8 cellular contexts compared by ENCODE assay signal in the genomic region with DNA sequence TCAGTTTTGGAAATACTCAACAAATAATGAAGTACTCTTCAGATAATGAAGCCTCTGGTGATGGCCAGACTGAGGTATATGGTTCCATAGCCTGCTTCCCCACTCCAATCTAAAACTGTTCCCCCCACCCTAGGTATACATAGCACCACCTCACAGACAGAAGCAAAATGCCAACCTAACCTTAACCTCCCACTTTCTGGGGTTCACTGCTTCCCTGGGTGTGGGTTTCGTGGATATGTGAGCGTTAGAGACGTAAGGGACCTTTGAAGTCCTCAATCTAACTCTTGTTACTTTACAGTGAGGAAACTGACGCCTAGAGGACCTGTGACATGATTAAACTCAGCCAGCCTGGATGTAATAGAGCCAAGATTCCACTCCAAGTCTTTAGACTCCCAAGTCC. TPM values are rescaled to one million over a fixed set of nuclear protein-coding genes. Genes with fewer than 3 reads are reported as not detected.
DNase-seq lines count a peak whose midpoint lies in the region; ATAC-seq lines count a peak whose summit lies in the region.

No MANE protein-coding gene starts in this region.

- H3K27ac ChIP-seq in iPS-20b (ENCODE audit: low read length) (no peak overlapping the region), stomach smooth muscle (ENCODE audit: low read length) (no peak overlapping the region)

- POLR2A ChIA-PET in activated CD8-positive, alpha-beta T cell treated with anti-CD3 and anti-CD28 coated beads, Interleukin-2, amount 10 ng/mL, durations not matched to agents 7 days and 5 days (lab: Charles Lee), result interaction anchor here (0.9 to 3.1 kb wide), 3 partner anchors 10 to 35 kb away, joined by 4 to 12 read pairs (median 6); a partner anchor contains a TSS

- H3K27me3 ChIP-seq in iPS-20b (ENCODE audit: insufficient read depth, low read length), result peaks cover 12% of the 10 kb centered on the region; the same call in 1 of the 2 replicates
- H3K27me3 ChIP-seq in stomach smooth muscle (ENCODE audit: control insufficient read depth in 1 of 2, insufficient read depth in 2 of 2, low read length in 2 of 2), result no peaks in the 10 kb centered on the region

- H3K27ac Mint-ChIP-seq in activated naive CD4-positive, alpha-beta T cell treated with anti-CD3 and anti-CD28 coated beads for 36 hours, result peak overlapping the region; percentile 86
- H3K27ac Mint-ChIP-seq in activated CD8-positive, alpha-beta T cell treated with anti-CD3 and anti-CD28 coated beads, Interleukin-2, amount 10 ng/mL, durations not matched to agents 7 days and 5 days, result no peak overlapping the region

- no peak for ATAC-seq in activated CD8-positive, alpha-beta T cell treated with anti-CD3 and anti-CD28 coated beads, Interleukin-2, amount 10 ng/mL, durations not matched to agents 7 days and 5 days
- ATAC-seq in GM19463 (IDR thresholded peaks at IDR 0.05; ENCODE audit: unreplicated experiment), result no peak

- H3K9me3 ChIP-seq in iPS-20b (ENCODE audit: insufficient read depth, low read depth, low read length), result no peaks in the 10 kb centered on the region
- H3K9me3 ChIP-seq in stomach smooth muscle (ENCODE audit: control insufficient read depth in 2 of 2, low read length in 2 of 2), result no peaks in the 10 kb centered on the region

- intact Hi-C loops in activated naive CD4-positive, alpha-beta T cell treated with anti-CD3 and anti-CD28 coated beads for 36 hours (cut with micrococcal nuclease), result no loop called here

- H3K9ac ChIP-seq in iPS-20b (ENCODE audit: low read depth, low read length), result peak overlapping the region; percentile 94; the same call in 1 of the 2 replicates
- H3K9ac ChIP-seq in stomach smooth muscle (ENCODE audit: low read length in 2 of 2), result peak overlapping the region in 1 of 2 donors; percentile 88

- H3K36me3 Mint-ChIP-seq in activated naive CD4-positive, alpha-beta T cell treated with anti-CD3 and anti-CD28 coated beads for 36 hours (ENCODE audit: low read depth), result peaks cover 17% of the 10 kb centered on the region
- H3K36me3 Mint-ChIP-seq in activated CD8-positive, alpha-beta T cell treated with anti-CD3 and anti-CD28 coated beads, Interleukin-2, amount 10 ng/mL, durations not matched to agents 7 days and 5 days (ENCODE audit: low read depth), result peaks cover 28% of the 10 kb centered on the region

- DNase-seq in activated naive CD4-positive, alpha-beta T cell treated with anti-CD3 and anti-CD28 coated beads for 36 hours, result no peak
- DNase-seq in activated naive CD4-positive, alpha-beta T cell treated with Interleukin-2 at 50 U/mL for 16 hours, result no peak
- DNase-seq in activated CD8-positive, alpha-beta T cell treated with anti-CD3 and anti-CD28 coated beads, Interleukin-2, amount 10 ng/mL, durations not matched to agents 7 days and 5 days, result no peak
- no peak for DNase-seq in kidney tubule cell (ENCODE audit: low spot score)
- DNase-seq in SIG-M5 treated with dmso at 0.1 percent for 504 hours (lab: John Stamatoyannopoulos, UW; ENCODE audit: unreplicated experiment), result no peak

- H3K9me3 Mint-ChIP-seq in activated naive CD4-positive, alpha-beta T cell treated with anti-CD3 and anti-CD28 coated beads for 36 hours, result no peaks in the 10 kb centered on the region
- H3K9me3 Mint-ChIP-seq in activated CD8-positive, alpha-beta T cell treated with anti-CD3 and anti-CD28 coated beads, Interleukin-2, amount 10 ng/mL, durations not matched to agents 7 days and 5 days (ENCODE audit: insufficient read depth), result no peaks in the 10 kb centered on the region

- peaks cover 31% of the 10 kb centered on the region for H3K4me1 Mint-ChIP-seq in activated naive CD4-positive, alpha-beta T cell treated with anti-CD3 and anti-CD28 coated beads for 36 hours (ENCODE audit: low read depth)
- peaks cover 19% of the 10 kb centered on the region for H3K4me1 Mint-ChIP-seq in activated CD8-positive, alpha-beta T cell treated with anti-CD3 and anti-CD28 coated beads, Interleukin-2, amount 10 ng/mL, durations not matched to agents 7 days and 5 days (ENCODE audit: low read depth)

- H3K27me3 Mint-ChIP-seq in activated naive CD4-positive, alpha-beta T cell treated with anti-CD3 and anti-CD28 coated beads for 36 hours (ENCODE audit: low read depth), result no peaks in the 10 kb centered on the region
- H3K27me3 Mint-ChIP-seq in activated CD8-positive, alpha-beta T cell treated with anti-CD3 and anti-CD28 coated beads, Interleukin-2, amount 10 ng/mL, durations not matched to agents 7 days and 5 days (ENCODE audit: low read depth), result no peaks in the 10 kb centered on the region

- H3K4me1 ChIP-seq in iPS-20b (ENCODE audit: insufficient read depth, low read length) (peaks cover 21% of the 10 kb centered on the region), stomach smooth muscle (ENCODE audit: control insufficient read depth, insufficient read depth, low read length) (peaks cover 25% of the 10 kb centered on the region)

- H3K4me3 Mint-ChIP-seq in activated naive CD4-positive, alpha-beta T cell treated with anti-CD3 and anti-CD28 coated beads for 36 hours, result peak overlapping the region; percentile 93
- peak overlapping the region; percentile 95 for H3K4me3 Mint-ChIP-seq in activated CD8-positive, alpha-beta T cell treated with anti-CD3 and anti-CD28 coated beads, Interleukin-2, amount 10 ng/mL, durations not matched to agents 7 days and 5 days

- H3K4me3 ChIP-seq in iPS-20b (ENCODE audit: low read length) (peak overlapping the region; percentile 84), stomach smooth muscle (ENCODE audit: low read length in 2 of 2) (peak overlapping the region; percentile 93 to 95)

- H3K36me3 ChIP-seq in iPS-20b (ENCODE audit: insufficient read depth, low read depth, low read length) (peaks cover 50% of the 10 kb centered on the region), stomach smooth muscle (ENCODE audit: control insufficient read depth in 2 of 2, insufficient read depth in 2 of 2, low read length in 2 of 2) (peaks cover 20 to 27% of the 10 kb centered on the region in 2 donors)

- CTCF ChIA-PET in activated naive CD4-positive, alpha-beta T cell treated with anti-CD3 and anti-CD28 coated beads for 36 hours (lab: Charles Lee), result interaction anchor here (0.5 to 1.7 kb wide), 2 partner anchors 10 to 140 kb away, joined by 3 to 5 read pairs; no protein-coding TSS in a partner anchor
- CTCF ChIA-PET in activated CD8-positive, alpha-beta T cell treated with anti-CD3 and anti-CD28 coated beads, Interleukin-2, amount 10 ng/mL, durations not matched to agents 7 days and 5 days (lab: Charles Lee), result interaction anchor here (2.1 kb wide), 1 partner anchor 140 kb away, joined by 7 read pairs; no protein-coding TSS in a partner anchor

RNA-seq across cellular contexts. Expression of a gene that starts 1.4 kb away (rescaled TPM):
- 10 to 100 TPM; 21.5 to 24.0 TPM for total RNA-seq in activated naive CD4-positive, alpha-beta T cell treated with anti-CD3 and anti-CD28 coated beads for 36 hours
- 10 to 100 TPM; 18.1 to 18.4 TPM for total RNA-seq in activated CD8-positive, alpha-beta T cell treated with anti-CD3 and anti-CD28 coated beads, Interleukin-2, amount 10 ng/mL, durations not matched to agents 7 days and 5 days

RNA-seq across cellular contexts. Expression of a gene that starts 34.7 kb away (rescaled TPM):
- total RNA-seq in activated naive CD4-positive, alpha-beta T cell treated with anti-CD3 and anti-CD28 coated beads for 36 hours, result 10 to 100 TPM; 22.9 to 26.0 TPM
- 10 to 100 TPM; 31.8 to 32.2 TPM for total RNA-seq in activated CD8-positive, alpha-beta T cell treated with anti-CD3 and anti-CD28 coated beads, Interleukin-2, amount 10 ng/mL, durations not matched to agents 7 days and 5 days
